1 cellular context compared by ENCODE assay signal in genomic region chr1:98388431-98388830, GRCh38.
TF ChIP-seq lines count a peak whose summit lies in the region.

No MANE protein-coding gene starts in this region.

TF ChIP-seq in SK-N-SH, 30 proteins besides CTCF, POLR2A, EP300 and RAD21 (continued from another document):
- TF ChIP-seq USF1 (IDR thresholded peaks at IDR 0.05; ENCODE audit: borderline replicate concordance, low read depth) (no peak), TAF1 (IDR thresholded peaks at IDR 0.05; ENCODE audit: borderline replicate concordance, low read depth, low read length) (no peak), MXI1 (IDR thresholded peaks at IDR 0.05; ENCODE audit: low read depth, low read length) (no peak), POLR2AphosphoS5 (IDR thresholded peaks at IDR 0.05; ENCODE audit: low read depth, low read length) (peak; percentile 33; the same call in 1 of the 2 replicates), NFIC (IDR thresholded peaks at IDR 0.05; ENCODE audit: borderline replicate concordance) (peak; percentile 65; the same call in 1 of the 2 replicates), USF2 (IDR thresholded peaks at IDR 0.05; ENCODE audit: borderline replicate concordance, low read depth, low read length) (no peak)
